Comparison of ENCODE assay signal across 8 cellular contexts in genomic region chr1:87330201-87330953, GRCh38. TPM values are rescaled to one million over a fixed set of nuclear protein-coding genes. Genes with fewer than 3 reads are reported as not detected.
DNase-seq lines count a peak whose midpoint lies in the region; ATAC-seq and TF ChIP-seq lines count a peak whose summit lies in the region.

No MANE protein-coding gene starts in this region.

- H3K27ac Mint-ChIP-seq in MCF 10A (ENCODE audit: low read depth, unreplicated experiment): peak overlapping the region; percentile 88
- H3K27ac Mint-ChIP-seq in immature natural killer cell: peak overlapping the region; percentile 90 to 96 (median 93)

- no peak for ATAC-seq in GM18870 (IDR thresholded peaks at IDR 0.05; ENCODE audit: unreplicated experiment)

- DNase-seq in activated effector memory CD4-positive, alpha-beta T cell treated with anti-CD3 and anti-CD28 coated beads, Interleukin-2, amount 50 U/mL, for 16 hours: peak; percentile 66
- DNase-seq in activated effector memory CD4-positive, alpha-beta T cell treated with Interleukin-2 at 50 U/mL for 16 hours: no peak
- peak; percentile 56 for DNase-seq in NOMO-1 treated with dmso at 0.1 percent for 144 hours (lab: John Stamatoyannopoulos, UW; ENCODE audit: unreplicated experiment)
- DNase-seq in MCF 10A (ENCODE audit: unreplicated experiment): peak; percentile 43
- peak; percentile 14 to 31 (median 29) for DNase-seq in immature natural killer cell
- no peak for DNase-seq in NCI-H774 (lab: John Stamatoyannopoulos, UW)

- H3K9me3 Mint-ChIP-seq in MCF 10A (ENCODE audit: unreplicated experiment) (no peaks in the 10 kb centered on the region), immature natural killer cell (peaks cover 0 to 2% (median 0%) of the 10 kb centered on the region in 6 donors)

- intact Hi-C loops in MCF 10A (cut with micrococcal nuclease): loop anchor here (5.0 kb wide), 1 partner anchor 67 kb away; no protein-coding TSS in a partner anchor

- H3K27me3 Mint-ChIP-seq in MCF 10A (ENCODE audit: insufficient read depth, unreplicated experiment): no peaks in the 10 kb centered on the region
- H3K27me3 Mint-ChIP-seq in immature natural killer cell (ENCODE audit: low read depth in 3 of 3): peaks cover 8 to 29% (median 22%) of the 10 kb centered on the region in 3 donors

- TF ChIP-seq CTCF in MCF 10A (IDR thresholded peaks at IDR 0.05; ENCODE audit: unreplicated experiment): no peak

- H3K4me3 Mint-ChIP-seq in MCF 10A (ENCODE audit: unreplicated experiment): peak overlapping the region; percentile 87
- peak overlapping the region; percentile 91 to 99 (median 97) for H3K4me3 Mint-ChIP-seq in immature natural killer cell

- H3K27ac ChIP-seq in skin epidermis: peak overlapping the region in 20 of 21 experiments; percentile 46 to 98 (median 94)

- H3K36me3 Mint-ChIP-seq in MCF 10A (ENCODE audit: insufficient read depth, unreplicated experiment) (peaks cover 20% of the 10 kb centered on the region), immature natural killer cell (no peaks in the 10 kb centered on the region)

- H3K4me1 Mint-ChIP-seq in MCF 10A (ENCODE audit: insufficient read depth, unreplicated experiment) (peaks cover 26% of the 10 kb centered on the region), immature natural killer cell (peaks cover 59 to 70% of the 10 kb centered on the region in 2 donors)

- no TSS peak for BruUV-seq in MCF 10A (replicated peaks; lab: Mats Ljungman, UMichigan)

- H3K4me3 ChIP-seq in skin epidermis: peak overlapping the region; percentile 66 to 86 (median 78)

- CTCF ChIA-PET in MCF 10A (lab: Yijun Ruan, JAX): interaction anchor here (0.6 to 2.4 kb wide), 5 partner anchors 16 to 731 kb away, joined by 3 to 16 read pairs (median 5); no protein-coding TSS in a partner anchor

- POLR2A ChIA-PET in MCF 10A (lab: Yijun Ruan, JAX): interaction anchor here (0.6 to 3.9 kb wide), 21 partner anchors 27 to 1354 kb away, joined by 3 to 22 read pairs (median 4); partner anchors contain the start of genes PKN2 and SH3GLB1

RNA-seq across cellular contexts. Expression of gene LMO4, which starts 1.7 kb away (rescaled TPM):
- total RNA-seq in MCF 10A (2022): 23.4 and 29.4 TPM in 2 replicates
- polyA plus RNA-seq in immature natural killer cell: 10 to 100 TPM; 34.4 to 57.5 (median 46.1) TPM

Comparison
In these comparisons a context has a peak if more than half of its experiments do, and no peak if none do; other contexts are left out.
1. DNase-seq: peak in activated effector memory CD4-positive, alpha-beta T cell treated with anti-CD3 and anti-CD28 coated beads, Interleukin-2, amount 50 U/mL, for 16 hours (single experiment), NOMO-1 treated with dmso at 0.1 percent for 144 hours (single experiment), MCF 10A (single experiment) and immature natural killer cell (3 of 3); none in activated effector memory CD4-positive, alpha-beta T cell treated with Interleukin-2 at 50 U/mL for 16 hours (single experiment) and NCI-H774 (single experiment).